In genomic region chr14:55513491-55513890, GRCh38 we compare ENCODE assay signal across 8 cellular contexts.
"Had no signal": no experiment of that assay in that cellular context is flagged by ENCODE, and none has a peak within 500 bp of the region (broad histone marks: within the 10 kb centered on the region; RNA-seq: fewer than 3 reads in every experiment).

No MANE protein-coding gene starts in this region.

- ATAC-seq: GM12878 had no signal

- FAIRE-seq: G401.6, GM12878, GM12891, GM12892, GM18507, GM19239 had no signal

- H3K4me3 ChIP-seq: GM12878 had no signal

- DNase-seq: GDM1, GF-D8 had no signal
